In the genomic region with DNA sequence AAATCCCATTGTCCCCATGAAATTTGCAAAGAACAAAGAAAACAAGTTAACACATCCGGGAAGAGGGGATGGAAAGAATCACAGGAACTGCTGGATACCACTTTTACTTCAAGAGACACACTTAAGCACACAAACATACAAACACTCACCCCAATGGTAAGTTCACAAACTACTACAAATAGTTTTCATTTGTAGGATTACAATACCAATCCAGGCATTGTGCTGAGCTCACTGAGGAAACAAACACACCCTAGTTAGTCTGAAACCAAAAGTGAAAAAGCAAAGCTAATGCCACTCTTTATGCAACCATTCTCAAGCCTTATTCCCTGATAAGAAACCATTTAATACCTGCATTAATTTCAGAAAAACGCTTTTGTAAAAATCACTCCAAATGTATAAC, we compare ENCODE assay signal across 1 cellular context.
TF ChIP-seq lines count a peak whose summit lies in the region.

No MANE protein-coding gene starts in this region.

TF ChIP-seq in endothelial cell of umbilical vein, 7 proteins besides CTCF, POLR2A, EP300 and RAD21:
- no peak for TF ChIP-seq POLR2AphosphoS5 (IDR thresholded peaks at IDR 0.05; ENCODE audit: insufficient read depth, low read depth, low read length)
- TF ChIP-seq, protein P1, sequence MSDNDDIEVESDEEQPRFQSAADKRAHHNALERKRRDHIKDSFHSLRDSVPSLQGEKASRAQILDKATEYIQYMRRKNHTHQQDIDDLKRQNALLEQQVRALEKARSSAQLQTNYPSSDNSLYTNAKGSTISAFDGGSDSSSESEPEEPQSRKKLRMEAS (IDR thresholded peaks at IDR 0.05; ENCODE audit: insufficient read depth, insufficient read length): no peak
- TF ChIP-seq EZH2 (IDR thresholded peaks at IDR 0.05; ENCODE audit: borderline replicate concordance, low read depth, low read length, severe bottlenecking): no peak
- TF ChIP-seq GATA2 (IDR thresholded peaks at IDR 0.05; ENCODE audit: insufficient read depth, insufficient read length, low read depth, low read length): no peak
- no peak for TF ChIP-seq MYC (IDR thresholded peaks at IDR 0.05; ENCODE audit: low read depth, low read length)
- TF ChIP-seq JUN (IDR thresholded peaks at IDR 0.05; ENCODE audit: borderline replicate concordance, insufficient read depth, insufficient read length, low read depth): no peak
- no peak for TF ChIP-seq FOS (IDR thresholded peaks at IDR 0.05; ENCODE audit: borderline replicate concordance, insufficient read depth, low read length)
